33 cellular contexts compared by ENCODE assay signal in the genomic region with DNA sequence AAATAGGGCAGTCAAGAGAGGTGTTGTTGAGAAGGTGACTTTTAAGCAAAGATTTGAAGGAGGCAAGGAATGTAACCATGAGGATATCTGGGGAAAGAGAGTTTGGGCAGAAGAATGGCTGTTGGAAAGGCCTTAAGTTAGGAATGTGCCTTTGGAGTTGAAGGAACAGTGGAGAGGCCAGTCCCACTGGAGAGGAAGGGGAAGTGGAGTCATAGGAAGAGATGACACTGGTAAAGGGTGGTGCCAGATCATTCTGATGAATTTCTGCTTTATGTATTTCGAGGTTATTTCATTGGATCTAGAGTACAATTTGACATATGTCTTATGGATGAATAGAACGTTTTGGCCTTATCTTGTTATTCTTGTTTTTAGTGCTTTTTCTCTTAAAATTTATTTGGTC.
A peak's percentile ranks its signal among the peaks of the same experiment; 100 is the strongest.
DNase-seq lines count a peak whose midpoint lies in the region; ATAC-seq, FAIRE-seq and TF ChIP-seq lines count a peak whose summit lies in the region.
"Had no signal": no experiment of that assay in that cellular context is flagged by ENCODE, and none has a peak within 500 bp of the region (broad histone marks: within the 10 kb centered on the region; RNA-seq: fewer than 3 reads in every experiment).

No MANE protein-coding gene starts in this region.

- DNase-seq in activated CD8-positive, alpha-beta T cell treated with anti-CD3 and anti-CD28 coated beads for 36 hours: no peak
- no peak for DNase-seq in activated CD8-positive, alpha-beta T cell treated with anti-CD3 and anti-CD28 coated beads, Interleukin-2, amount 10 ng/mL, durations not matched to agents 7 days and 5 days
- DNase-seq in ascending aorta (ENCODE audit: low spot score in 2 of 2) (no peak), lung microvascular endothelial cell (ENCODE audit: low read depth in 2 of 2) (peak; percentile 50 to 85), tibial artery (no peak), urothelium cell line (ENCODE audit: low spot score) (no peak), retina (no peak)
- no peak for DNase-seq in effector memory CD4-positive, alpha-beta T cell
- DNase-seq: activated CD4-positive, alpha-beta T cell treated with anti-CD3 and anti-CD28 coated beads, Interleukin-2, amount 10 ng/mL, durations not matched to agents 24 days and 14 days; activated CD8-positive, alpha-beta memory T cell treated with anti-CD3 and anti-CD28 coated beads, Interleukin-2, amount 10 ng/mL, durations not matched to agents 7 days and 5 days; activated naive CD4-positive, alpha-beta T cell treated with anti-CD3 and anti-CD28 coated beads, Interleukin-2, amount 50 U/mL, for 16 hours; amygdala; cortex of kidney; GM23248; hypothalamus; left ventricle myocardium superior; naive thymus-derived CD8-positive, alpha-beta T cell; NCI-H1105; NCI-H2029; NCI-H2227 treated with DMSO at 0.1 percent for 48 hours; NCI-H69; occipital lobe; SW 1271; T1000; upper lobe of left lung had no signal

- H3K9me3 ChIP-seq in ascending aorta (no peaks in the 10 kb centered on the region), tibial artery (no peaks in the 10 kb centered on the region)
- H3K9me3 ChIP-seq in effector memory CD4-positive, alpha-beta T cell (ENCODE audit: control insufficient read depth, low read length): no peaks in the 10 kb centered on the region
- H3K9me3 ChIP-seq: gastroesophageal sphincter, upper lobe of left lung had no signal

- H3K4me3 ChIP-seq in ascending aorta (no peak overlapping the region), tibial artery (no peak overlapping the region)
- H3K4me3 ChIP-seq in effector memory CD4-positive, alpha-beta T cell (ENCODE audit: insufficient read depth, low read depth, low read length, poor library complexity, severe bottlenecking): no peak overlapping the region
- H3K4me3 ChIP-seq: gastroesophageal sphincter, GM23248, smooth muscle cell, upper lobe of left lung had no signal

- no peaks in the 10 kb centered on the region for H3K9me3 Mint-ChIP-seq in activated CD8-positive, alpha-beta T cell treated with anti-CD3 and anti-CD28 coated beads for 36 hours
- no peaks in the 10 kb centered on the region for H3K9me3 Mint-ChIP-seq in activated CD8-positive, alpha-beta T cell treated with anti-CD3 and anti-CD28 coated beads, Interleukin-2, amount 10 ng/mL, durations not matched to agents 7 days and 5 days (ENCODE audit: insufficient read depth)
- H3K9me3 Mint-ChIP-seq: activated CD4-positive, alpha-beta T cell treated with anti-CD3 and anti-CD28 coated beads, Interleukin-2, amount 10 ng/mL, durations not matched to agents 24 days and 14 days; naive thymus-derived CD8-positive, alpha-beta T cell had no signal

- H3K27ac ChIP-seq in ascending aorta (peak overlapping the region; percentile 67 to 75), tibial artery (peak overlapping the region; percentile 28 to 59)
- no peak overlapping the region for H3K27ac ChIP-seq in effector memory CD4-positive, alpha-beta T cell (ENCODE audit: insufficient read depth, low read length, poor library complexity, severe bottlenecking)
- H3K27ac ChIP-seq: 22Rv1, C4-2B, GM23248, upper lobe of left lung had no signal

- no peaks in the 10 kb centered on the region for H3K27me3 Mint-ChIP-seq in activated CD8-positive, alpha-beta T cell treated with anti-CD3 and anti-CD28 coated beads for 36 hours
- H3K27me3 Mint-ChIP-seq in activated CD8-positive, alpha-beta T cell treated with anti-CD3 and anti-CD28 coated beads, Interleukin-2, amount 10 ng/mL, durations not matched to agents 7 days and 5 days (ENCODE audit: low read depth): no peaks in the 10 kb centered on the region
- H3K27me3 Mint-ChIP-seq: activated CD4-positive, alpha-beta T cell treated with anti-CD3 and anti-CD28 coated beads, Interleukin-2, amount 10 ng/mL, durations not matched to agents 24 days and 14 days; activated CD8-positive, alpha-beta memory T cell treated with anti-CD3 and anti-CD28 coated beads, Interleukin-2, amount 10 ng/mL, durations not matched to agents 7 days and 5 days; naive thymus-derived CD8-positive, alpha-beta T cell had no signal

- POLR2A ChIA-PET in activated CD8-positive, alpha-beta T cell treated with anti-CD3 and anti-CD28 coated beads for 36 hours (lab: Charles Lee): no interaction called here
- POLR2A ChIA-PET in activated CD8-positive, alpha-beta T cell treated with anti-CD3 and anti-CD28 coated beads, Interleukin-2, amount 10 ng/mL, durations not matched to agents 7 days and 5 days (lab: Charles Lee): no interaction called here

- H3K4me1 Mint-ChIP-seq in activated CD8-positive, alpha-beta T cell treated with anti-CD3 and anti-CD28 coated beads for 36 hours (ENCODE audit: low read depth): peaks cover 9% of the 10 kb centered on the region
- H3K4me1 Mint-ChIP-seq in activated CD8-positive, alpha-beta T cell treated with anti-CD3 and anti-CD28 coated beads, Interleukin-2, amount 10 ng/mL, durations not matched to agents 7 days and 5 days (ENCODE audit: low read depth): peaks cover 15% of the 10 kb centered on the region

- peak overlapping the region; percentile 13 for H3K27ac Mint-ChIP-seq in activated CD8-positive, alpha-beta T cell treated with anti-CD3 and anti-CD28 coated beads for 36 hours
- no peak overlapping the region for H3K27ac Mint-ChIP-seq in activated CD8-positive, alpha-beta T cell treated with anti-CD3 and anti-CD28 coated beads, Interleukin-2, amount 10 ng/mL, durations not matched to agents 7 days and 5 days
- H3K27ac Mint-ChIP-seq: activated CD4-positive, alpha-beta T cell treated with anti-CD3 and anti-CD28 coated beads, Interleukin-2, amount 10 ng/mL, durations not matched to agents 24 days and 14 days; activated CD8-positive, alpha-beta memory T cell treated with anti-CD3 and anti-CD28 coated beads, Interleukin-2, amount 10 ng/mL, durations not matched to agents 7 days and 5 days had no signal

- H3K27me3 ChIP-seq in ascending aorta (no peaks in the 10 kb centered on the region), tibial artery (no peaks in the 10 kb centered on the region)
- H3K27me3 ChIP-seq in effector memory CD4-positive, alpha-beta T cell (replicated peaks; ENCODE audit: control insufficient read depth, insufficient read depth, low read length, poor library complexity, severe bottlenecking): no peaks in the 10 kb centered on the region
- H3K27me3 ChIP-seq: gastroesophageal sphincter, upper lobe of left lung had no signal

- intact Hi-C loops in activated CD8-positive, alpha-beta T cell treated with anti-CD3 and anti-CD28 coated beads for 36 hours (cut with micrococcal nuclease): no loop called here
- intact Hi-C loops in ascending aorta (cut with DNase I) (no loop called here), tibial artery (cut with DNase I; ENCODE audit: low total_unique reads) (no loop called here)

- H3K36me3 Mint-ChIP-seq in activated CD8-positive, alpha-beta T cell treated with anti-CD3 and anti-CD28 coated beads for 36 hours (ENCODE audit: low read depth): peaks cover 3% of the 10 kb centered on the region
- H3K36me3 Mint-ChIP-seq in activated CD8-positive, alpha-beta T cell treated with anti-CD3 and anti-CD28 coated beads, Interleukin-2, amount 10 ng/mL, durations not matched to agents 7 days and 5 days (ENCODE audit: low read depth): peaks cover 17% of the 10 kb centered on the region

- TF ChIP-seq CTCF in activated CD8-positive, alpha-beta T cell treated with anti-CD3 and anti-CD28 coated beads for 36 hours (IDR thresholded peaks at IDR 0.05): no peak
- no peak for TF ChIP-seq CTCF in ascending aorta (IDR thresholded peaks at IDR 0.05)
- TF ChIP-seq CTCF in tibial artery (IDR thresholded peaks at IDR 0.05): no peak

- peaks cover 3 to 21% of the 10 kb centered on the region in 2 donors for H3K4me1 ChIP-seq in ascending aorta
- H3K4me1 ChIP-seq in tibial artery: peaks cover 0 to 64% (median 11%) of the 10 kb centered on the region in 4 donors
- H3K4me1 ChIP-seq in effector memory CD4-positive, alpha-beta T cell (ENCODE audit: control insufficient read depth, insufficient read depth, low read length, poor library complexity, severe bottlenecking): no peaks in the 10 kb centered on the region

- H3K4me3 Mint-ChIP-seq in activated CD8-positive, alpha-beta T cell treated with anti-CD3 and anti-CD28 coated beads for 36 hours: no peak overlapping the region
- no peak overlapping the region for H3K4me3 Mint-ChIP-seq in activated CD8-positive, alpha-beta T cell treated with anti-CD3 and anti-CD28 coated beads, Interleukin-2, amount 10 ng/mL, durations not matched to agents 7 days and 5 days
- H3K4me3 Mint-ChIP-seq: activated CD4-positive, alpha-beta T cell treated with anti-CD3 and anti-CD28 coated beads, Interleukin-2, amount 10 ng/mL, durations not matched to agents 24 days and 14 days; activated CD8-positive, alpha-beta memory T cell treated with anti-CD3 and anti-CD28 coated beads, Interleukin-2, amount 10 ng/mL, durations not matched to agents 7 days and 5 days; naive thymus-derived CD8-positive, alpha-beta T cell had no signal

- CTCF ChIA-PET in activated CD8-positive, alpha-beta T cell treated with anti-CD3 and anti-CD28 coated beads for 36 hours (lab: Charles Lee): no interaction called here
- CTCF ChIA-PET in activated CD8-positive, alpha-beta T cell treated with anti-CD3 and anti-CD28 coated beads, Interleukin-2, amount 10 ng/mL, durations not matched to agents 7 days and 5 days (lab: Charles Lee): no interaction called here

- ATAC-seq in activated CD8-positive, alpha-beta T cell treated with anti-CD3 and anti-CD28 coated beads for 36 hours: no peak
- no peak for ATAC-seq in activated CD8-positive, alpha-beta T cell treated with anti-CD3 and anti-CD28 coated beads, Interleukin-2, amount 10 ng/mL, durations not matched to agents 7 days and 5 days
- ATAC-seq: activated CD8-positive, alpha-beta memory T cell treated with anti-CD3 and anti-CD28 coated beads, Interleukin-2, amount 10 ng/mL, durations not matched to agents 7 days and 5 days; gastroesophageal sphincter; left ventricle myocardium superior; naive thymus-derived CD8-positive, alpha-beta T cell; Panc1 had no signal

- no peak for FAIRE-seq in urothelium cell line (lab: Jason Lieb, UNC)
- FAIRE-seq: bronchial epithelial cell, endometrium, GM12891 had no signal

- no peaks in the 10 kb centered on the region for H3K36me3 ChIP-seq in ascending aorta
- peaks cover 0 to 5% (median 0%) of the 10 kb centered on the region in 3 donors for H3K36me3 ChIP-seq in tibial artery
- peaks cover 10% of the 10 kb centered on the region for H3K36me3 ChIP-seq in effector memory CD4-positive, alpha-beta T cell (ENCODE audit: control insufficient read depth, insufficient read depth, low read length)
- H3K36me3 ChIP-seq: gastroesophageal sphincter had no signal

Comparison
In these comparisons a context has a peak if more than half of its experiments do, and no peak if none do; other contexts are left out.
1. DNase-seq: peak in lung microvascular endothelial cell (2 of 2); none in activated CD8-positive, alpha-beta T cell treated with anti-CD3 and anti-CD28 coated beads for 36 hours (single experiment), activated CD8-positive, alpha-beta T cell treated with anti-CD3 and anti-CD28 coated beads, Interleukin-2, amount 10 ng/mL, durations not matched to agents 7 days and 5 days (single experiment), ascending aorta (0 of 2), tibial artery (0 of 2), urothelium cell line (single experiment), effector memory CD4-positive, alpha-beta T cell (0 of 3) and retina (single experiment).